In the genomic region with DNA sequence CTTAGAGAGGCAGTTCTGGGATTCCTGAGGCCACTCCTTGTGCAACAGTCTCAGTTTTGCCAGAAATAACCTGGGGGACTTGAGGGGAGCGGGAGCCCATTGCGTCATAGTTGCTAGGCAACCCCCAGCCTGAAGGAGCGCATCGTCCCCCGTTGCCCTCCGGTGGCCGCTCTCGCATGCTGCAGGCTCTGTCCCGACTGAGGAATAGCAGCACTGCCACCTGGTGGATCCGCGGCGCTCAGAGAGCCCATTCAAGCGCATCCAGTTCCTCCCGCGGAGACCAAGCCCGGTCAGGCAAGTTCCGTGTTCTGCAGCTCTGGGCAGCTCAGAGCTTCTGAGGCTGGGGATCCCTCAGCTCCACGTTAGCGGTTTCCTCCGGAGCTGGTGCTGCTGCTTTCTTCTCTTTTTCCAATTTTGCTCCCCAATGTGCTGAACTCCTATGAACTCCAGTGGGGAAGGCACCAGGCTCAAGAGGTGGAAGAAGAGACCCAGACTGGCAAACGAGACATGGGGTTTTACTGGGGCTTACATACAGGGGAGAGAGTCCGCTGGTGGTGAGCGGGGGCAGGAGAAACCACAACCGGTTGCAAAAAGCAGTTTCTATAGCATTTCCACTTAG, we compare ENCODE assay signal across 1 cellular context.
A peak's percentile ranks its signal among the peaks of the same experiment; 100 is the strongest.
TF ChIP-seq lines count a peak whose summit lies in the region.

No MANE protein-coding gene starts in this region.

TF ChIP-seq in K562, 482 proteins besides CTCF, POLR2A, EP300 and RAD21 (continued from another document and continues in another):
- TF ChIP-seq, protein P1, sequence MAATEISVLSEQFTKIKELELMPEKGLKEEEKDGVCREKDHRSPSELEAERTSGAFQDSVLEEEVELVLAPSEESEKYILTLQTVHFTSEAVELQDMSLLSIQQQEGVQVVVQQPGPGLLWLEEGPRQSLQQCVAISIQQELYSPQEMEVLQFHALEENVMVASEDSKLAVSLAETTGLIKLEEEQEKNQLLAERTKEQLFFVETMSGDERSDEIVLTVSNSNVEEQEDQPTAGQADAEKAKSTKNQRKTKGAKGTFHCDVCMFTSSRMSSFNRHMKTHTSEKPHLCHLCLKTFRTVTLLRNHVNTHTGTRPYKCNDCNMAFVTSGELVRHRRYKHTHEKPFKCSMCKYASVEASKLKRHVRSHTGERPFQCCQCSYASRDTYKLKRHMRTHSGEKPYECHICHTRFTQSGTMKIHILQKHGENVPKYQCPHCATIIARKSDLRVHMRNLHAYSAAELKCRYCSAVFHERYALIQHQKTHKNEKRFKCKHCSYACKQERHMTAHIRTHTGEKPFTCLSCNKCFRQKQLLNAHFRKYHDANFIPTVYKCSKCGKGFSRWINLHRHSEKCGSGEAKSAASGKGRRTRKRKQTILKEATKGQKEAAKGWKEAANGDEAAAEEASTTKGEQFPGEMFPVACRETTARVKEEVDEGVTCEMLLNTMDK (IDR thresholded peaks at IDR 0.05; ENCODE audit: borderline replicate concordance, insufficient read depth, low read depth, low read length, poor library complexity, severe bottlenecking): peak; percentile 57
- TF ChIP-seq, protein P2, sequence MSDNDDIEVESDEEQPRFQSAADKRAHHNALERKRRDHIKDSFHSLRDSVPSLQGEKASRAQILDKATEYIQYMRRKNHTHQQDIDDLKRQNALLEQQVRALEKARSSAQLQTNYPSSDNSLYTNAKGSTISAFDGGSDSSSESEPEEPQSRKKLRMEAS (CRISPR knock-in tag; IDR thresholded peaks at IDR 0.05): peak; percentile 61
- peak; percentile 38; the same call in 1 of the 2 replicates for TF ChIP-seq TEAD4 (IDR thresholded peaks at IDR 0.05; ENCODE audit: low read length)
- TF ChIP-seq TEAD4 (CRISPR knock-in tag; IDR thresholded peaks at IDR 0.05; ENCODE audit: borderline replicate concordance): no peak
- TF ChIP-seq U2AF2 (optimal IDR thresholded peaks at IDR 0.05; ENCODE audit: low read depth, low read length): no peak
- TF ChIP-seq ZNF23 (CRISPR knock-in tag; IDR thresholded peaks at IDR 0.05): no peak
- peak; percentile 80 for TF ChIP-seq GABPB1 (CRISPR knock-in tag; IDR thresholded peaks at IDR 0.05)
- no peak for TF ChIP-seq CBX2 (IDR thresholded peaks at IDR 0.05; ENCODE audit: insufficient read depth, low read length, poor library complexity, severe bottlenecking)
- TF ChIP-seq, protein P3, sequence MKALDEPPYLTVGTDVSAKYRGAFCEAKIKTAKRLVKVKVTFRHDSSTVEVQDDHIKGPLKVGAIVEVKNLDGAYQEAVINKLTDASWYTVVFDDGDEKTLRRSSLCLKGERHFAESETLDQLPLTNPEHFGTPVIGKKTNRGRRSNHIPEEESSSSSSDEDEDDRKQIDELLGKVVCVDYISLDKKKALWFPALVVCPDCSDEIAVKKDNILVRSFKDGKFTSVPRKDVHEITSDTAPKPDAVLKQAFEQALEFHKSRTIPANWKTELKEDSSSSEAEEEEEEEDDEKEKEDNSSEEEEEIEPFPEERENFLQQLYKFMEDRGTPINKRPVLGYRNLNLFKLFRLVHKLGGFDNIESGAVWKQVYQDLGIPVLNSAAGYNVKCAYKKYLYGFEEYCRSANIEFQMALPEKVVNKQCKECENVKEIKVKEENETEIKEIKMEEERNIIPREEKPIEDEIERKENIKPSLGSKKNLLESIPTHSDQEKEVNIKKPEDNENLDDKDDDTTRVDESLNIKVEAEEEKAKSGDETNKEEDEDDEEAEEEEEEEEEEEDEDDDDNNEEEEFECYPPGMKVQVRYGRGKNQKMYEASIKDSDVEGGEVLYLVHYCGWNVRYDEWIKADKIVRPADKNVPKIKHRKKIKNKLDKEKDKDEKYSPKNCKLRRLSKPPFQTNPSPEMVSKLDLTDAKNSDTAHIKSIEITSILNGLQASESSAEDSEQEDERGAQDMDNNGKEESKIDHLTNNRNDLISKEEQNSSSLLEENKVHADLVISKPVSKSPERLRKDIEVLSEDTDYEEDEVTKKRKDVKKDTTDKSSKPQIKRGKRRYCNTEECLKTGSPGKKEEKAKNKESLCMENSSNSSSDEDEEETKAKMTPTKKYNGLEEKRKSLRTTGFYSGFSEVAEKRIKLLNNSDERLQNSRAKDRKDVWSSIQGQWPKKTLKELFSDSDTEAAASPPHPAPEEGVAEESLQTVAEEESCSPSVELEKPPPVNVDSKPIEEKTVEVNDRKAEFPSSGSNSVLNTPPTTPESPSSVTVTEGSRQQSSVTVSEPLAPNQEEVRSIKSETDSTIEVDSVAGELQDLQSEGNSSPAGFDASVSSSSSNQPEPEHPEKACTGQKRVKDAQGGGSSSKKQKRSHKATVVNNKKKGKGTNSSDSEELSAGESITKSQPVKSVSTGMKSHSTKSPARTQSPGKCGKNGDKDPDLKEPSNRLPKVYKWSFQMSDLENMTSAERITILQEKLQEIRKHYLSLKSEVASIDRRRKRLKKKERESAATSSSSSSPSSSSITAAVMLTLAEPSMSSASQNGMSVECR (CRISPR knock-in tag; IDR thresholded peaks at IDR 0.05): peak; percentile 86
- peak; percentile 99 for TF ChIP-seq SMC3 (conservative IDR thresholded peaks at IDR 0.05; ENCODE audit: insufficient read depth, low read depth, low read length)
- TF ChIP-seq ZNF695 (CRISPR knock-in tag; IDR thresholded peaks at IDR 0.05): no peak
- TF ChIP-seq GTF2E2 (tag; IDR thresholded peaks at IDR 0.05): no peak
- no peak for TF ChIP-seq CBX1 (IDR thresholded peaks at IDR 0.05; ENCODE audit: low read depth)
- TF ChIP-seq, protein P4, sequence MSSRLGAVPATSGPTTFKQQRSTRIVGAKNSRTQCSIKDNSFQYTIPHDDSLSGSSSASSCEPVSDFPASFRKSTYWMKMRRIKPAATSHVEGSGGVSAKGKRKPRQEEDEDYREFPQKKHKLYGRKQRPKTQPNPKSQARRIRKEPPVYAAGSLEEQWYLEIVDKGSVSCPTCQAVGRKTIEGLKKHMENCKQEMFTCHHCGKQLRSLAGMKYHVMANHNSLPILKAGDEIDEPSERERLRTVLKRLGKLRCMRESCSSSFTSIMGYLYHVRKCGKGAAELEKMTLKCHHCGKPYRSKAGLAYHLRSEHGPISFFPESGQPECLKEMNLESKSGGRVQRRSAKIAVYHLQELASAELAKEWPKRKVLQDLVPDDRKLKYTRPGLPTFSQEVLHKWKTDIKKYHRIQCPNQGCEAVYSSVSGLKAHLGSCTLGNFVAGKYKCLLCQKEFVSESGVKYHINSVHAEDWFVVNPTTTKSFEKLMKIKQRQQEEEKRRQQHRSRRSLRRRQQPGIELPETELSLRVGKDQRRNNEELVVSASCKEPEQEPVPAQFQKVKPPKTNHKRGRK (tag; IDR thresholded peaks at IDR 0.05): no peak
- peak; percentile 95 for TF ChIP-seq DEAF1 (CRISPR knock-in tag; IDR thresholded peaks at IDR 0.05)
- peak; percentile 90 for TF ChIP-seq SPI1 (IDR thresholded peaks at IDR 0.05; ENCODE audit: borderline replicate concordance, low read depth, low read length)
- TF ChIP-seq, protein P5, sequence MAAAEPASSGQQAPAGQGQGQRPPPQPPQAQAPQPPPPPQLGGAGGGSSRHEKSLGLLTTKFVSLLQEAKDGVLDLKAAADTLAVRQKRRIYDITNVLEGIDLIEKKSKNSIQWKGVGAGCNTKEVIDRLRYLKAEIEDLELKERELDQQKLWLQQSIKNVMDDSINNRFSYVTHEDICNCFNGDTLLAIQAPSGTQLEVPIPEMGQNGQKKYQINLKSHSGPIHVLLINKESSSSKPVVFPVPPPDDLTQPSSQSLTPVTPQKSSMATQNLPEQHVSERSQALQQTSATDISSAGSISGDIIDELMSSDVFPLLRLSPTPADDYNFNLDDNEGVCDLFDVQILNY (CRISPR knock-in tag; IDR thresholded peaks at IDR 0.05): peak; percentile 35; the same call in 1 of the 2 replicates
- peak; percentile 47; the same call in 1 of the 2 replicates for TF ChIP-seq STAG1 (CRISPR knock-in tag; IDR thresholded peaks at IDR 0.05; ENCODE audit: borderline replicate concordance)
- TF ChIP-seq CREB1 (IDR thresholded peaks at IDR 0.05): peak; percentile 59; the same call in 1 of the 2 replicates
- TF ChIP-seq CREB1 (CRISPR knock-in tag; IDR thresholded peaks at IDR 0.05): peak; percentile 81
- TF ChIP-seq, protein P6, sequence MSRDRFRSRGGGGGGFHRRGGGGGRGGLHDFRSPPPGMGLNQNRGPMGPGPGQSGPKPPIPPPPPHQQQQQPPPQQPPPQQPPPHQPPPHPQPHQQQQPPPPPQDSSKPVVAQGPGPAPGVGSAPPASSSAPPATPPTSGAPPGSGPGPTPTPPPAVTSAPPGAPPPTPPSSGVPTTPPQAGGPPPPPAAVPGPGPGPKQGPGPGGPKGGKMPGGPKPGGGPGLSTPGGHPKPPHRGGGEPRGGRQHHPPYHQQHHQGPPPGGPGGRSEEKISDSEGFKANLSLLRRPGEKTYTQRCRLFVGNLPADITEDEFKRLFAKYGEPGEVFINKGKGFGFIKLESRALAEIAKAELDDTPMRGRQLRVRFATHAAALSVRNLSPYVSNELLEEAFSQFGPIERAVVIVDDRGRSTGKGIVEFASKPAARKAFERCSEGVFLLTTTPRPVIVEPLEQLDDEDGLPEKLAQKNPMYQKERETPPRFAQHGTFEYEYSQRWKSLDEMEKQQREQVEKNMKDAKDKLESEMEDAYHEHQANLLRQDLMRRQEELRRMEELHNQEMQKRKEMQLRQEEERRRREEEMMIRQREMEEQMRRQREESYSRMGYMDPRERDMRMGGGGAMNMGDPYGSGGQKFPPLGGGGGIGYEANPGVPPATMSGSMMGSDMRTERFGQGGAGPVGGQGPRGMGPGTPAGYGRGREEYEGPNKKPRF (IDR thresholded peaks at IDR 0.05; ENCODE audit: low read depth, low read length): no peak
- TF ChIP-seq ARNT (IDR thresholded peaks at IDR 0.05): no peak
- no peak for TF ChIP-seq EHMT2 (IDR thresholded peaks at IDR 0.05)
- TF ChIP-seq SOX6 (IDR thresholded peaks at IDR 0.05): peak; percentile 37; the same call in 1 of the 2 replicates
- TF ChIP-seq FOXK1 (CRISPR knock-in tag; IDR thresholded peaks at IDR 0.05; ENCODE audit: borderline replicate concordance): no peak
- no peak for TF ChIP-seq TGIF2 (CRISPR knock-in tag; IDR thresholded peaks at IDR 0.05)
- TF ChIP-seq KLF16 (IDR thresholded peaks at IDR 0.05): 0 out of 2 replicates have a peak, but pooled peaks have one; percentile 57
- TF ChIP-seq TRIM24 (IDR thresholded peaks at IDR 0.05): no peak
- no peak for TF ChIP-seq NCOA6 (IDR thresholded peaks at IDR 0.05)
- TF ChIP-seq ATF7 (IDR thresholded peaks at IDR 0.05): peak; percentile 92
- peak; percentile 77 for TF ChIP-seq LCOR (CRISPR knock-in tag; IDR thresholded peaks at IDR 0.05)
- TF ChIP-seq MAZ (CRISPR knock-in tag; conservative IDR thresholded peaks at IDR 0.05 in 1 of 2, IDR thresholded peaks at IDR 0.05 in 1 of 2): peak; percentile 67 to 86
- TF ChIP-seq YY1 (IDR thresholded peaks at IDR 0.05; ENCODE audit: borderline replicate concordance in 1 of 3, control insufficient read depth in 1 of 3, extremely low read depth in 1 of 3, insufficient read depth in 3 of 3, insufficient read length in 1 of 3, insufficient replicate concordance in 2 of 3, low read depth in 1 of 3, low read length in 2 of 3): peak in 2 of 3 experiments; percentile 17 to 70
- peak; percentile 73 for TF ChIP-seq JUND (IDR thresholded peaks at IDR 0.05; ENCODE audit: borderline replicate concordance, low read depth, low read length)
- no peak; the same call in 2 of the 3 replicates for TF ChIP-seq JUND (tag; IDR thresholded peaks at IDR 0.05; ENCODE audit: borderline replicate concordance, low read depth, low read length)
- TF ChIP-seq, protein P7, sequence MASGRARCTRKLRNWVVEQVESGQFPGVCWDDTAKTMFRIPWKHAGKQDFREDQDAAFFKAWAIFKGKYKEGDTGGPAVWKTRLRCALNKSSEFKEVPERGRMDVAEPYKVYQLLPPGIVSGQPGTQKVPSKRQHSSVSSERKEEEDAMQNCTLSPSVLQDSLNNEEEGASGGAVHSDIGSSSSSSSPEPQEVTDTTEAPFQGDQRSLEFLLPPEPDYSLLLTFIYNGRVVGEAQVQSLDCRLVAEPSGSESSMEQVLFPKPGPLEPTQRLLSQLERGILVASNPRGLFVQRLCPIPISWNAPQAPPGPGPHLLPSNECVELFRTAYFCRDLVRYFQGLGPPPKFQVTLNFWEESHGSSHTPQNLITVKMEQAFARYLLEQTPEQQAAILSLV (tag; IDR thresholded peaks at IDR 0.05): peak; percentile 79
- peak in 1 of 2 experiments; percentile 83; a peak in 2 of 4 replicates for TF ChIP-seq TEAD1 (CRISPR knock-in tag; IDR thresholded peaks at IDR 0.05)
- no peak for TF ChIP-seq NFXL1 (CRISPR knock-in tag; IDR thresholded peaks at IDR 0.05)
- no peak for TF ChIP-seq ZNF76 (CRISPR knock-in tag; IDR thresholded peaks at IDR 0.05; ENCODE audit: borderline replicate concordance)
- TF ChIP-seq ZNF408 (CRISPR knock-in tag; IDR thresholded peaks at IDR 0.05; ENCODE audit: low read depth): no peak
- TF ChIP-seq SP1 (CRISPR knock-in tag; IDR thresholded peaks at IDR 0.05): peak; percentile 85
- TF ChIP-seq, protein P8, sequence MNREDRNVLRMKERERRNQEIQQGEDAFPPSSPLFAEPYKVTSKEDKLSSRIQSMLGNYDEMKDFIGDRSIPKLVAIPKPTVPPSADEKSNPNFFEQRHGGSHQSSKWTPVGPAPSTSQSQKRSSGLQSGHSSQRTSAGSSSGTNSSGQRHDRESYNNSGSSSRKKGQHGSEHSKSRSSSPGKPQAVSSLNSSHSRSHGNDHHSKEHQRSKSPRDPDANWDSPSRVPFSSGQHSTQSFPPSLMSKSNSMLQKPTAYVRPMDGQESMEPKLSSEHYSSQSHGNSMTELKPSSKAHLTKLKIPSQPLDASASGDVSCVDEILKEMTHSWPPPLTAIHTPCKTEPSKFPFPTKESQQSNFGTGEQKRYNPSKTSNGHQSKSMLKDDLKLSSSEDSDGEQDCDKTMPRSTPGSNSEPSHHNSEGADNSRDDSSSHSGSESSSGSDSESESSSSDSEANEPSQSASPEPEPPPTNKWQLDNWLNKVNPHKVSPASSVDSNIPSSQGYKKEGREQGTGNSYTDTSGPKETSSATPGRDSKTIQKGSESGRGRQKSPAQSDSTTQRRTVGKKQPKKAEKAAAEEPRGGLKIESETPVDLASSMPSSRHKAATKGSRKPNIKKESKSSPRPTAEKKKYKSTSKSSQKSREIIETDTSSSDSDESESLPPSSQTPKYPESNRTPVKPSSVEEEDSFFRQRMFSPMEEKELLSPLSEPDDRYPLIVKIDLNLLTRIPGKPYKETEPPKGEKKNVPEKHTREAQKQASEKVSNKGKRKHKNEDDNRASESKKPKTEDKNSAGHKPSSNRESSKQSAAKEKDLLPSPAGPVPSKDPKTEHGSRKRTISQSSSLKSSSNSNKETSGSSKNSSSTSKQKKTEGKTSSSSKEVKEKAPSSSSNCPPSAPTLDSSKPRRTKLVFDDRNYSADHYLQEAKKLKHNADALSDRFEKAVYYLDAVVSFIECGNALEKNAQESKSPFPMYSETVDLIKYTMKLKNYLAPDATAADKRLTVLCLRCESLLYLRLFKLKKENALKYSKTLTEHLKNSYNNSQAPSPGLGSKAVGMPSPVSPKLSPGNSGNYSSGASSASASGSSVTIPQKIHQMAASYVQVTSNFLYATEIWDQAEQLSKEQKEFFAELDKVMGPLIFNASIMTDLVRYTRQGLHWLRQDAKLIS (CRISPR knock-in tag; IDR thresholded peaks at IDR 0.05): peak; percentile 64; the same call in 1 of the 2 replicates
